Comparison of ENCODE assay signal across 23 cellular contexts in the genomic region with DNA sequence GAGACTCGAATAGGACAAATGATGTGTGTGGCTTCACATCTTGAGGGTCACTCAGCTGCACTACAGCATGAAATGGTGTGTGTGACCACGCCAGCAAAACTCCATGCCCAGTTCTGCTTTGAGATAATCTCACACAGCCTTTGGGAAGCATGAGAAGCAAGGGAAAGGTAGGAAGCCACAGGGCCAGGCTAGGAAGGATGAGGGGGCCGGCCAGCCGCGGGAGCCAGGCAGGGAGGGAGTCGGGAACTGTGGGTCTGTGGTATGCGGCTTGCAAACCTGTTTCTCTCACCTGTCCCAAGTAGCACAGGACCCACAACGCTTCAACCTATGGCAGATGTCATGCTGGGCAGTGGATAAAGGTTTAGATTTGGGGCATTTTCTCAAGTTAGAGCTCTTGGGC.
DNase-seq lines count a peak whose midpoint lies in the region; ATAC-seq and TF ChIP-seq lines count a peak whose summit lies in the region.
"Had no signal": no experiment of that assay in that cellular context is flagged by ENCODE, and none has a peak within 500 bp of the region (broad histone marks: within the 10 kb centered on the region; RNA-seq: fewer than 3 reads in every experiment).

No MANE protein-coding gene starts in this region.

- H3K27ac ChIP-seq in right atrium auricular region: no peak overlapping the region
- H3K27ac ChIP-seq in heart right ventricle: no peak overlapping the region
- H3K27ac ChIP-seq in endodermal cell (ENCODE audit: low read depth, low read length): no peak overlapping the region
- H3K27ac ChIP-seq: A549; BLaER1 treated with 17β-estradiol and CSF1 and Interleukin-3, amounts not matched to agents 10 nM and 100 nM had no signal

- 58 to 61% methylated on average over 8 of the region's 8 CpGs for whole genome bisulfite sequencing in heart right ventricle, 2 donors
- WGBS in endodermal cell (ENCODE audit: insufficient coverage in 1 of 2, insufficient read length in 1 of 2), 2 experiments: 86% methylated on average over 5 to 8 of the region's 8 CpGs

- H3K27me3 ChIP-seq in right atrium auricular region (no peaks in the 10 kb centered on the region), heart right ventricle (peaks cover 0 to 18% (median 0%) of the 10 kb centered on the region in 7 donors), endodermal cell (ENCODE audit: control insufficient read depth, insufficient read depth, low read length, poor library complexity, severe bottlenecking) (no peaks in the 10 kb centered on the region)
- H3K27me3 ChIP-seq: BE2C; BLaER1 treated with 17β-estradiol and CSF1 and Interleukin-3, amounts not matched to agents 10 nM and 100 nM had no signal

- H3K9me3 Mint-ChIP-seq in endodermal cell (no peaks in the 10 kb centered on the region), osteocyte (ENCODE audit: unreplicated experiment) (no peaks in the 10 kb centered on the region)
- H3K9me3 Mint-ChIP-seq: CD14-positive monocyte; CD4-positive, alpha-beta T cell; CD8-positive, alpha-beta memory T cell had no signal

- no peaks in the 10 kb centered on the region for H3K9me3 ChIP-seq in right atrium auricular region
- no peaks in the 10 kb centered on the region for H3K9me3 ChIP-seq in heart right ventricle
- no peaks in the 10 kb centered on the region for H3K9me3 ChIP-seq in endodermal cell (ENCODE audit: control insufficient read depth, low read length)
- H3K9me3 ChIP-seq: A549; BE2C; BLaER1 treated with 17β-estradiol and CSF1 and Interleukin-3, amounts not matched to agents 10 nM and 100 nM had no signal

- H3K36me3 Mint-ChIP-seq in endodermal cell (ENCODE audit: low read depth) (no peaks in the 10 kb centered on the region), osteocyte (ENCODE audit: unreplicated experiment) (no peaks in the 10 kb centered on the region)
- H3K36me3 Mint-ChIP-seq: CD14-positive monocyte; CD8-positive, alpha-beta memory T cell had no signal

- H3K4me1 Mint-ChIP-seq in endodermal cell (peaks cover 40% of the 10 kb centered on the region), osteocyte (ENCODE audit: unreplicated experiment) (peaks cover 1% of the 10 kb centered on the region)
- H3K4me1 Mint-ChIP-seq: CD14-positive monocyte; CD8-positive, alpha-beta memory T cell had no signal

- H3K9ac ChIP-seq in endodermal cell (ENCODE audit: extremely low read depth, low read length, poor library complexity, severe bottlenecking): no peak overlapping the region
- H3K9ac ChIP-seq: BLaER1 treated with 17β-estradiol and CSF1 and Interleukin-3, amounts not matched to agents 10 nM and 100 nM had no signal

- H3K4me3 Mint-ChIP-seq in endodermal cell (no peak overlapping the region), osteocyte (ENCODE audit: unreplicated experiment) (no peak overlapping the region)
- H3K4me3 Mint-ChIP-seq: CD14-positive monocyte; CD4-positive, alpha-beta T cell; CD8-positive, alpha-beta memory T cell had no signal

- no peaks in the 10 kb centered on the region for H3K4me1 ChIP-seq in right atrium auricular region
- no peaks in the 10 kb centered on the region for H3K4me1 ChIP-seq in heart right ventricle
- H3K4me1 ChIP-seq in endodermal cell (ENCODE audit: control insufficient read depth, insufficient read depth, low read length): peaks cover 21% of the 10 kb centered on the region
- H3K4me1 ChIP-seq: A549, BE2C had no signal

- no peaks in the 10 kb centered on the region for H3K27me3 Mint-ChIP-seq in endodermal cell (ENCODE audit: insufficient read depth)
- peaks cover 3% of the 10 kb centered on the region for H3K27me3 Mint-ChIP-seq in osteocyte (ENCODE audit: unreplicated experiment)
- H3K27me3 Mint-ChIP-seq: CD4-positive, alpha-beta T cell had no signal

- no peak overlapping the region for H3K27ac Mint-ChIP-seq in endodermal cell
- no peak overlapping the region for H3K27ac Mint-ChIP-seq in osteocyte (ENCODE audit: unreplicated experiment)
- H3K27ac Mint-ChIP-seq: CD14-positive monocyte; CD4-positive, alpha-beta T cell; CD8-positive, alpha-beta memory T cell had no signal

- intact Hi-C loops in heart right ventricle (cut with DNase I): no loop called here

- H3K36me3 ChIP-seq in right atrium auricular region (no peaks in the 10 kb centered on the region), heart right ventricle (no peaks in the 10 kb centered on the region), endodermal cell (ENCODE audit: control insufficient read depth, insufficient read depth, low read length) (no peaks in the 10 kb centered on the region)
- H3K36me3 ChIP-seq: BE2C; BLaER1 treated with 17β-estradiol and CSF1 and Interleukin-3, amounts not matched to agents 10 nM and 100 nM had no signal

- peak; percentile 13 for DNase-seq in right atrium auricular region (ENCODE audit: low spot score)
- DNase-seq in heart right ventricle: no peak
- peak; percentile 76 for DNase-seq in endodermal cell
- DNase-seq in osteocyte (ENCODE audit: extremely low spot score, unreplicated experiment): peak; percentile 80
- DNase-seq in dermis blood vessel endothelial cell: no peak
- no peak for DNase-seq in SKM-1 treated with dmso at 0.1 percent for 144 hours (lab: John Stamatoyannopoulos, UW; ENCODE audit: unreplicated experiment)
- DNase-seq: 8988T; ACHN; AML-193; BE2C; CD4-positive, alpha-beta T cell; CD8-positive, alpha-beta memory T cell; DMS 273 treated with DMSO at 0.1 percent for 48 hours; DMS79; EL; GDM1; GOT3; HCEC 1CT had no signal

- ATAC-seq in heart right ventricle: no peak
- no peak for ATAC-seq in HG02588 (IDR thresholded peaks at IDR 0.05; ENCODE audit: unreplicated experiment)
- ATAC-seq: A549, GM12878 had no signal

- H3K4me3 ChIP-seq in right atrium auricular region (no peak overlapping the region), heart right ventricle (no peak overlapping the region), endodermal cell (ENCODE audit: low read length) (no peak overlapping the region)
- H3K4me3 ChIP-seq: A549; BLaER1 treated with 17β-estradiol and CSF1 and Interleukin-3, amounts not matched to agents 10 nM and 100 nM; GM12878 had no signal

- TF ChIP-seq CTCF in right atrium auricular region (IDR thresholded peaks at IDR 0.05): no peak
- no peak for TF ChIP-seq CTCF in heart right ventricle (IDR thresholded peaks at IDR 0.05)
- no peak for TF ChIP-seq CTCF in endodermal cell (conservative IDR thresholded peaks at IDR 0.05)
- no peak for TF ChIP-seq CTCF in osteocyte (IDR thresholded peaks at IDR 0.05)

Comparison
In these comparisons a context has a peak if more than half of its experiments do, and no peak if none do; other contexts are left out.
1. DNase-seq: peak in right atrium auricular region (single experiment), endodermal cell (single experiment) and osteocyte (single experiment); none in heart right ventricle (0 of 2), dermis blood vessel endothelial cell (single experiment) and SKM-1 treated with dmso at 0.1 percent for 144 hours (single experiment).